Comparison of ENCODE assay signal across 15 cellular contexts in the genomic region with DNA sequence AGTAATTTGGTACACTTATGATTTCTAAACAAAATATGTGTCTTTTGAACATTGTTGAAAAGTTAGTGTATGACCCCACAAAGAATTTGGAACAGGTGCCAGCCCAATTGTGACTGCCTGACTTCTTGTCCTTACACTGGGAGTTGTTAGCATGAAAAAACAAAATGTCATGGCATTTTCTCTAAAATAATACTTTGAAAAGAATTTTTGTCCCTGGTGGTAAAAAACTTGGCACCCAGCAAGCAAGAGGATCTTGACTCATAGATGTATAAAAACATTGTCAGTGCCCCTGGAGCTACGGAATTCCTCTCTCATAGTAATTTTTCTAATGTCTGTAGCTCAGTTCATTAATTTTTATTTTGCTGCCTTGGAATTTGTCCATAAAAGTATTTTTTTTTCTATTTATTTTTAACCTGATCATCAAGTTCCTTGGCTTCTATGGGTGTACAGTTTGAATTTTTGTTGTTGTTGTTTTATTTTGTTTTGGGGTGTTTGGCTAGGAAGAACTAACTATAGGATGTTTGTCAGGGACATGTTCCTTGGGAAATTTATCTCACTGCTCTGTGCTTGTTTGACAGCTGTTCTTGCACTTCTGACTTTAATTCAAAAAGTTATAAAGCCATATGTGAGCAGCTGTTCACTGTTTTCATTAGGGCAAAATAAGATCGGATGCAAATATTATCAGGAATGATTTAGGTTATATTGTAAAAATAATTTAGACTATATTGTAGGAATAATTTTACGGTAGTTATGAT.
DNase-seq lines count a peak whose midpoint lies in the region; ATAC-seq and TF ChIP-seq lines count a peak whose summit lies in the region.
"Had no signal": no experiment of that assay in that cellular context is flagged by ENCODE, and none has a peak within 500 bp of the region (broad histone marks: within the 10 kb centered on the region; RNA-seq: fewer than 3 reads in every experiment).

No MANE protein-coding gene starts in this region.

- CTCF ChIA-PET in activated CD4-positive, alpha-beta memory T cell treated with anti-CD3 and anti-CD28 coated beads for 36 hours (lab: Charles Lee), result no interaction called here

- POLR2A ChIA-PET in activated CD4-positive, alpha-beta memory T cell treated with anti-CD3 and anti-CD28 coated beads for 36 hours (lab: Charles Lee), result no interaction called here

- H3K27ac Mint-ChIP-seq in activated CD4-positive, alpha-beta memory T cell treated with anti-CD3 and anti-CD28 coated beads for 36 hours, result no peak overlapping the region
- H3K27ac Mint-ChIP-seq: T-cell had no signal

- in situ Hi-C loops in SK-MEL-5 (cut with HindIII; ENCODE audit: low pct_unique_long_range_greater_than_20kb, low sequenced_read_pairs), result no loop called here

- DNase-seq in Daoy (ENCODE audit: low read depth) (peak; percentile 5), SK-MEL-5 (ENCODE audit: low read depth, low spot score) (peak; percentile 32), fibroblast of lung (ENCODE audit: low read depth in 2 of 2) (peak; percentile 44 to 71), pulmonary artery endothelial cell (ENCODE audit: low read depth, low spot score) (peak; percentile 44), NCI-H2196 (lab: John Stamatoyannopoulos, UW; ENCODE audit: unreplicated experiment) (no peak), germinal center (ENCODE audit: low spot score) (no peak)
- DNase-seq in activated CD4-positive, alpha-beta memory T cell treated with anti-CD3 and anti-CD28 coated beads for 36 hours, result no peak
- DNase-seq: activated CD4-positive, alpha-beta T cell treated with anti-CD3 and anti-CD28 coated beads, Interleukin-2, amount 50 U/mL, for 48 hours; activated naive CD4-positive, alpha-beta T cell; dorsolateral prefrontal cortex; H7; hypothalamus; NCI-H1417 treated with DMSO at 0.1 percent for 48 hours; T-cell had no signal

- ATAC-seq in GM18909 (IDR thresholded peaks at IDR 0.05; ENCODE audit: poor library complexity, unreplicated experiment), result no peak
- ATAC-seq: T-cell had no signal

- H3K27me3 Mint-ChIP-seq in activated CD4-positive, alpha-beta memory T cell treated with anti-CD3 and anti-CD28 coated beads for 36 hours, result no peaks in the 10 kb centered on the region
- H3K27me3 Mint-ChIP-seq: T-cell had no signal

- no peak overlapping the region for H3K27ac ChIP-seq in fibroblast of lung (ENCODE audit: insufficient read depth, low read length)
- H3K27ac ChIP-seq: dorsolateral prefrontal cortex had no signal

- no peak overlapping the region for H3K4me3 ChIP-seq in fibroblast of lung (replicated peaks in 1 of 4; ENCODE audit: control extremely low read depth in 1 of 4, insufficient read depth in 1 of 4, low read depth in 3 of 4, low read length in 4 of 4)
- H3K4me3 ChIP-seq: dorsolateral prefrontal cortex had no signal

- H4K20me1 ChIP-seq in fibroblast of lung (ENCODE audit: control insufficient read depth, extremely low read depth, insufficient read depth, low read length), result no peaks in the 10 kb centered on the region

- H3K79me2 ChIP-seq in fibroblast of lung (ENCODE audit: control insufficient read depth, insufficient read depth, low read length), result no peaks in the 10 kb centered on the region

- intact Hi-C loops in activated CD4-positive, alpha-beta memory T cell treated with anti-CD3 and anti-CD28 coated beads for 36 hours (cut with micrococcal nuclease), result no loop called here

- no peaks in the 10 kb centered on the region for H3K9me3 ChIP-seq in fibroblast of lung (ENCODE audit: control insufficient read depth, insufficient read depth, low read depth, low read length)

- no peaks in the 10 kb centered on the region for H3K36me3 ChIP-seq in fibroblast of lung (ENCODE audit: control insufficient read depth, insufficient read depth, low read length)

- H3K4me2 ChIP-seq in fibroblast of lung (ENCODE audit: extremely low read depth, insufficient read depth, low read length), result peak overlapping the region; percentile 13

- H3K4me1 ChIP-seq in fibroblast of lung (ENCODE audit: control insufficient read depth, extremely low read depth, insufficient read depth, low read length), result peaks cover 2% of the 10 kb centered on the region

- no peak overlapping the region for H3K4me3 Mint-ChIP-seq in activated CD4-positive, alpha-beta memory T cell treated with anti-CD3 and anti-CD28 coated beads for 36 hours
- H3K4me3 Mint-ChIP-seq: T-cell had no signal

- H3K4me1 Mint-ChIP-seq in activated CD4-positive, alpha-beta memory T cell treated with anti-CD3 and anti-CD28 coated beads for 36 hours (ENCODE audit: low read depth), result no peaks in the 10 kb centered on the region
- H3K4me1 Mint-ChIP-seq: T-cell had no signal

- no peak overlapping the region for H2AFZ ChIP-seq in fibroblast of lung (ENCODE audit: low read length)

- no peaks in the 10 kb centered on the region for H3K27me3 ChIP-seq in fibroblast of lung (ENCODE audit: control insufficient read depth, insufficient read depth, low read length)
- H3K27me3 ChIP-seq: dorsolateral prefrontal cortex had no signal

- no peak overlapping the region for H3K9ac ChIP-seq in fibroblast of lung (ENCODE audit: insufficient read depth, low read length)

- peaks cover 14% of the 10 kb centered on the region for H3K36me3 Mint-ChIP-seq in activated CD4-positive, alpha-beta memory T cell treated with anti-CD3 and anti-CD28 coated beads for 36 hours

- H3K9me3 Mint-ChIP-seq in activated CD4-positive, alpha-beta memory T cell treated with anti-CD3 and anti-CD28 coated beads for 36 hours, result no peaks in the 10 kb centered on the region

- TF ChIP-seq CTCF in fibroblast of lung (conservative IDR thresholded peaks at IDR 0.05 in 1 of 2, IDR thresholded peaks at IDR 0.05 in 1 of 2; ENCODE audit: low read depth in 1 of 2, low read length in 2 of 2), result no peak

Comparison
In these comparisons a context has a peak if more than half of its experiments do, and no peak if none do; other contexts are left out.
1. DNase-seq: peak in Daoy (single experiment), SK-MEL-5 (single experiment), fibroblast of lung (2 of 2) and pulmonary artery endothelial cell (single experiment); none in NCI-H2196 (single experiment), activated CD4-positive, alpha-beta memory T cell treated with anti-CD3 and anti-CD28 coated beads for 36 hours (single experiment) and germinal center (single experiment).